Comparison of ENCODE assay signal across 7 cellular contexts in the genomic region with DNA sequence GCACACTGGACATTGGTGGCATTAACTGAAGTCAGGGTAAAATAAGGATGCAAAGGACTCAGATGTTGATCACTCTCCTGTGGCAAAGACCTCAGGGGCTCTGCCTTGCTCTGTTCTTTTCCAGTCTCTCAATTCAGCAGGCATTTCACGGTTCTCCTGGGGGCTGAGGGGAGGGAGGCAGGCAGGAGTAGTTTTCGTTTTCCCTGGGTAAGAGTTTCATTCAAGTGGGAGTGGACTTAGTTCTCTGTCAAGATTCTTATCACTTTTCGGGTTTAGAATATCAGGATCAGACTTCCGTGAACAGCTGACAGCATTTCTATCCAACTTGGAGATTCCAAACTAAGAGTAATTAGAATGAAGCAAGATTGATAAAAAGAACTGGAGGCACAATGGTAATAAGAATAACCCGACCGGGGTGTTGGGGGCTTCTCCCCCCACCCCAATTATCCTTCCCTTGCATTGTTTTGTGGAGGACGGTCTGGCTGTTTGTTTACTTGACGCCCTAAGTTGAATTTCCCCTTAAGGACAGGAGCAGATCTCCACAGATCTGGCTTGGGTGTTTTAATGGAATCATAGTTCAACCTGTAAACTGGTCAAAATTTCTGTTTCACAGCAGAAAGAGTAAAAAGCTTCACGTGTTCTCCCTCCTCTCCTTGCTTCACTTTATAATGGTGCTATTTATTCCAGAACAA. TPM values are rescaled to one million over a fixed set of nuclear protein-coding genes. Genes with fewer than 3 reads are reported as not detected.
A peak's percentile ranks its signal among the peaks of the same experiment; 100 is the strongest.
DNase-seq lines count a peak whose midpoint lies in the region; TF ChIP-seq lines count a peak whose summit lies in the region.

No MANE protein-coding gene starts in this region.

- H3K4me1 ChIP-seq in GM23248 (ENCODE audit: insufficient read depth) (peaks cover 5% of the 10 kb centered on the region), Peyer's patch (peaks cover 3 to 42% (median 16%) of the 10 kb centered on the region in 4 donors), skeletal muscle tissue (ENCODE audit: control insufficient read depth in 3 of 3, insufficient read depth in 3 of 3, low read length in 3 of 3) (peaks cover 31 to 35% (median 33%) of the 10 kb centered on the region in 3 donors)

- H3K4me3 ChIP-seq in GM23248 (no peak overlapping the region), Peyer's patch (peak overlapping the region; percentile 63 to 88 (median 79)), epithelial cell of proximal tubule (ENCODE audit: low read depth, low read length) (peak overlapping the region; percentile 73), skeletal muscle tissue (ENCODE audit: low read length in 3 of 3) (peak overlapping the region; percentile 54 to 84 (median 68))

- H3F3A ChIP-seq in GM23248 (ENCODE audit: insufficient read depth), result peaks cover 17% of the 10 kb centered on the region

- 6 to 13% methylated on average over 9 of the region's 9 CpGs for WGBS in GM23248 (ENCODE audit: low coverage in 1 of 2, low lambda C conversion rate in 2 of 2, missing lambda C conversion rate in 2 of 2), 2 experiments

- TF ChIP-seq POLR2A in Peyer's patch (IDR thresholded peaks at IDR 0.05), result no peak

- H3K79me2 ChIP-seq in GM23248 (ENCODE audit: insufficient read depth), result 0 out of 2 replicates have a peak, but pooled peaks cover 6% of the 10 kb centered on the region

- no peaks in the 10 kb centered on the region for H3K9me2 ChIP-seq in GM23248 (ENCODE audit: insufficient read depth)

- H3K27me3 ChIP-seq in GM23248 (replicated peaks; ENCODE audit: insufficient read depth) (peaks cover 63% of the 10 kb centered on the region), Peyer's patch (peaks cover 0 to 8% of the 10 kb centered on the region in 2 donors), skeletal muscle tissue (ENCODE audit: control insufficient read depth in 3 of 3, insufficient read depth in 3 of 3, low read length in 3 of 3) (peaks cover 33 to 44% (median 40%) of the 10 kb centered on the region in 3 donors)

- H3K9ac ChIP-seq in GM23248 (no peak overlapping the region), skeletal muscle tissue (ENCODE audit: low read depth in 1 of 3, low read length in 3 of 3) (peak overlapping the region in 2 of 3 donors; percentile 33 to 91)

- DNase-seq in GM23248 (peak; percentile 24), Peyer's patch (no peak), epithelial cell of proximal tubule (ENCODE audit: low read depth) (no peak), NCI-H1694 (lab: John Stamatoyannopoulos, UW) (no peak), SIG-M5 (lab: John Stamatoyannopoulos, UW) (no peak), HK-2 (ENCODE audit: unreplicated experiment) (no peak)

- no peak overlapping the region for H3K27ac ChIP-seq in GM23248
- H3K27ac ChIP-seq in Peyer's patch, result peak overlapping the region; percentile 2 to 99 (median 97)
- H3K27ac ChIP-seq in skeletal muscle tissue (ENCODE audit: low read depth, low read length), result no peak overlapping the region

- TF ChIP-seq CTCF in Peyer's patch (IDR thresholded peaks at IDR 0.05), result no peak
- TF ChIP-seq CTCF in epithelial cell of proximal tubule (conservative IDR thresholded peaks at IDR 0.05; ENCODE audit: low read depth, low read length), result no peak

- H3K4me2 ChIP-seq in GM23248 (ENCODE audit: unreplicated experiment), result no peak overlapping the region

- in situ Hi-C loops in GM23248 (cut with MboI), result no loop called here

- no peaks in the 10 kb centered on the region for H3K36me3 ChIP-seq in GM23248 (ENCODE audit: low read depth)
- no peaks in the 10 kb centered on the region for H3K36me3 ChIP-seq in Peyer's patch
- no peaks in the 10 kb centered on the region for H3K36me3 ChIP-seq in skeletal muscle tissue (ENCODE audit: control insufficient read depth in 3 of 3, insufficient read depth in 3 of 3, low read length in 3 of 3)

- no peak overlapping the region for H2AFZ ChIP-seq in GM23248

- H3K9me3 ChIP-seq in GM23248 (ENCODE audit: low read depth) (no peaks in the 10 kb centered on the region), Peyer's patch (no peaks in the 10 kb centered on the region), skeletal muscle tissue (ENCODE audit: control insufficient read depth in 3 of 3, low read length in 3 of 3) (no peaks in the 10 kb centered on the region)

- no peaks in the 10 kb centered on the region for H4K20me1 ChIP-seq in GM23248 (ENCODE audit: insufficient read depth)

RNA-seq across cellular contexts. Expression of a gene that starts 2.4 kb away (rescaled TPM):
- total RNA-seq in GM23248 (2014; rRNA removed; shearing (Covaris generic)), result 0.86 and 4.9 TPM in 2 replicates
- 1.5 and 1.7 TPM in 2 replicates for polyA plus RNA-seq in GM23248 (2016; fragmentation: Nextera tagmentation; extraction: Ambion mirVana)
- total RNA-seq in Peyer's patch (10 to 100 TPM in 3 of 4 donors, 1 to 10 TPM in 1; 10.0 to 38.0 (median 17.2) TPM), epithelial cell of proximal tubule (10.1 and 18.9 TPM in 2 replicates), skeletal muscle tissue (4.7 TPM)

Comparison
In these comparisons a context has a peak if more than half of its experiments do, and no peak if none do; other contexts are left out.
1. H3K27ac ChIP-seq: peak in Peyer's patch (4 of 4); none in GM23248 (single experiment) and skeletal muscle tissue (single experiment).